2 cellular contexts compared by ENCODE assay signal in the genomic region with DNA sequence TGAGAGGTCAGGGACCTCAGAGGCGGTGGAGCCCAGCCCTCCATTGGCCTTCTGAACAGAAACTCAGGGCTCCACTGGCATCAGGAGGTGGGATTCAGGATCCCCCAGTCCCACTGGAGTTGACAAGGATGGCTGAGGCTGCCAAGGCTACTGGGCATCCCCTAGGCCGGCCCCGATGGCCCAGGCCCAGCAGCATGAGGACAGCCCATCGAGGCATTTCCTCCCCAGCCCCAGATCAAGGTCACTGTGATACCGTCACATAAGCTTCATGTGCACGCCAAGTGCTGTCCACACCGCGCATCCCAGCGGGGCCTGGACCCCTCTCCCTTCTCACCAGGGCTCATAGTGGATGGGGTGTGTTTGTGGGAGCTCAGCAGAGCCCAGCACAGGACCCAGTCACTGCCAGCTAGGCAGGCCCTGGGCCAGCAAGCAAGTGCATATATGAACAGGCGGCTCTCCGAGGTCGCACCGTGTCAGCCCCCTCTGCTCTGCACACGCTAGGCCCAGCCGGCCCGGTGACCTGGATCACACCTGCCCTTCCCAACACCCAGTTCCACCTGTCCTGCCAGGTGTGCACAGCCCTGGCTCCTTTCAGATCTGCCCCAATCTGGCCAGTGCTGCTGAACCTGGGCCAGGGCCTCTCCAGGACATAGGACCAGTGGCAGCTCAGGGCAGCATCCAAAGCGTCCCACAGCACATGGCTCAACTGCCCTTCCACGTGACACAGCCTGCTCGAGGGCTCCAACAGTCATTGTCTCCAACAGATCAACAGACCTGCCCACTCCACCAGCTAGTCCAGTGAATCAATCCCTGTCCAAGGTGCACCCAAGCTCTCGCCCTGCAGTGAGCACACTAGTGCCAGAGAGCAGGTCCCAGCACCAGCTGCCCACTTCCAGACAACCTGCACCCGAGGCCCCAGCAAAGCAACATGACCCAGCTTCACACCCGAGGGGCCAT.
TF ChIP-seq lines count a peak whose summit lies in the region.

No MANE protein-coding gene starts in this region.

TF ChIP-seq in WTC11, 78 proteins besides CTCF, POLR2A, EP300 and RAD21:
- TF ChIP-seq FOXK1 (CRISPR knock-in tag; IDR thresholded peaks at IDR 0.05) (no peak), TEAD1 (CRISPR knock-in tag; IDR thresholded peaks at IDR 0.05) (no peak), ZNF232 (CRISPR knock-in tag; IDR thresholded peaks at IDR 0.05) (no peak), HMGA2 (CRISPR knock-in tag; IDR thresholded peaks at IDR 0.05) (no peak), ZSCAN18 (CRISPR knock-in tag; IDR thresholded peaks at IDR 0.05) (no peak), ESRRA (CRISPR knock-in tag; IDR thresholded peaks at IDR 0.05; ENCODE audit: borderline replicate concordance) (no peak), HMGXB4 (CRISPR knock-in tag; IDR thresholded peaks at IDR 0.05) (no peak), GABPB1 (CRISPR knock-in tag; IDR thresholded peaks at IDR 0.05) (no peak)

TF ChIP-seq in HepG2, 621 proteins besides CTCF, POLR2A, EP300 and RAD21 (continues in another document):
- TF ChIP-seq HDAC1 (CRISPR knock-in tag; IDR thresholded peaks at IDR 0.05) (0 out of 2 replicates have a peak, but pooled peaks have one; percentile 21), MNT (IDR thresholded peaks at IDR 0.05) (peak; percentile 96), ZNF788 (CRISPR knock-in tag; IDR thresholded peaks at IDR 0.05; ENCODE audit: borderline replicate concordance) (peak; percentile 44; the same call in 1 of the 2 replicates), RNF2 (conservative IDR thresholded peaks at IDR 0.05; ENCODE audit: low read depth) (0 out of 2 replicates have a peak, but pooled peaks have one; percentile 36), HNF4A (CRISPR knock-in tag; IDR thresholded peaks at IDR 0.05) (peak; percentile 56), ZNF607 (CRISPR knock-in tag; IDR thresholded peaks at IDR 0.05; ENCODE audit: borderline replicate concordance) (no peak), ZNF292 (CRISPR knock-in tag; IDR thresholded peaks at IDR 0.05; ENCODE audit: borderline replicate concordance, low read depth) (0 out of 2 replicates have a peak, but pooled peaks have one; percentile 30), HNRNPL (IDR thresholded peaks at IDR 0.05; ENCODE audit: low read depth, low read length) (0 out of 2 replicates have a peak, but pooled peaks have one; percentile 22), HNRNPLL (IDR thresholded peaks at IDR 0.05; ENCODE audit: low read depth, low read length, poor library complexity, severe bottlenecking) (no peak), ZNF687 (CRISPR knock-in tag; IDR thresholded peaks at IDR 0.05) (peak; percentile 87), MBNL3 (CRISPR knock-in tag; conservative IDR thresholded peaks at IDR 0.05) (no peak), ISX (CRISPR knock-in tag; conservative IDR thresholded peaks at IDR 0.05) (no peak), CERS6 (CRISPR knock-in tag; IDR thresholded peaks at IDR 0.05) (no peak), ZGPAT (CRISPR knock-in tag; IDR thresholded peaks at IDR 0.05) (no peak), DR1 (CRISPR knock-in tag; IDR thresholded peaks at IDR 0.05) (no peak), HNF1B (CRISPR knock-in tag; IDR thresholded peaks at IDR 0.05) (no peak), THRA (CRISPR knock-in tag; IDR thresholded peaks at IDR 0.05; ENCODE audit: borderline replicate concordance) (no peak), RARA (CRISPR knock-in tag; IDR thresholded peaks at IDR 0.05) (no peak), GATAD2A (CRISPR knock-in tag; IDR thresholded peaks at IDR 0.05) (no peak), ZNF737 (CRISPR knock-in tag; IDR thresholded peaks at IDR 0.05; ENCODE audit: borderline replicate concordance) (no peak), TFDP2 (CRISPR knock-in tag; IDR thresholded peaks at IDR 0.05) (no peak)
- TF ChIP-seq, protein P1, sequence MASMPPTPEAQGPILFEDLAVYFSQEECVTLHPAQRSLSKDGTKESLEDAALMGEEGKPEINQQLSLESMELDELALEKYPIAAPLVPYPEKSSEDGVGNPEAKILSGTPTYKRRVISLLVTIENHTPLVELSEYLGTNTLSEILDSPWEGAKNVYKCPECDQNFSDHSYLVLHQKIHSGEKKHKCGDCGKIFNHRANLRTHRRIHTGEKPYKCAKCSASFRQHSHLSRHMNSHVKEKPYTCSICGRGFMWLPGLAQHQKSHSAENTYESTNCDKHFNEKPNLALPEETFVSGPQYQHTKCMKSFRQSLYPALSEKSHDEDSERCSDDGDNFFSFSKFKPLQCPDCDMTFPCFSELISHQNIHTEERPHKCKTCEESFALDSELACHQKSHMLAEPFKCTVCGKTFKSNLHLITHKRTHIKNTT (CRISPR knock-in tag; IDR thresholded peaks at IDR 0.05), result no peak
- TF ChIP-seq, protein P2, sequence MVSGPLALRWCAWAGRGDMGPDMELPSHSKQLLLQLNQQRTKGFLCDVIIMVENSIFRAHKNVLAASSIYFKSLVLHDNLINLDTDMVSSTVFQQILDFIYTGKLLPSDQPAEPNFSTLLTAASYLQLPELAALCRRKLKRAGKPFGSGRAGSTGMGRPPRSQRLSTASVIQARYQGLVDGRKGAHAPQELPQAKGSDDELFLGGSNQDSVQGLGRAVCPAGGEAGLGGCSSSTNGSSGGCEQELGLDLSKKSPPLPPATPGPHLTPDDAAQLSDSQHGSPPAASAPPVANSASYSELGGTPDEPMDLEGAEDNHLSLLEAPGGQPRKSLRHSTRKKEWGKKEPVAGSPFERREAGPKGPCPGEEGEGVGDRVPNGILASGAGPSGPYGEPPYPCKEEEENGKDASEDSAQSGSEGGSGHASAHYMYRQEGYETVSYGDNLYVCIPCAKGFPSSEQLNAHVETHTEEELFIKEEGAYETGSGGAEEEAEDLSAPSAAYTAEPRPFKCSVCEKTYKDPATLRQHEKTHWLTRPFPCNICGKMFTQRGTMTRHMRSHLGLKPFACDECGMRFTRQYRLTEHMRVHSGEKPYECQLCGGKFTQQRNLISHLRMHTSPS (CRISPR knock-in tag; IDR thresholded peaks at IDR 0.05; ENCODE audit: low read depth), result peak; percentile 58; the same call in 1 of the 2 replicates
- TF ChIP-seq, protein P3, sequence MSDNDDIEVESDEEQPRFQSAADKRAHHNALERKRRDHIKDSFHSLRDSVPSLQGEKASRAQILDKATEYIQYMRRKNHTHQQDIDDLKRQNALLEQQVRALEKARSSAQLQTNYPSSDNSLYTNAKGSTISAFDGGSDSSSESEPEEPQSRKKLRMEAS (IDR thresholded peaks at IDR 0.05), result peak; percentile 86
- TF ChIP-seq, protein P4, sequence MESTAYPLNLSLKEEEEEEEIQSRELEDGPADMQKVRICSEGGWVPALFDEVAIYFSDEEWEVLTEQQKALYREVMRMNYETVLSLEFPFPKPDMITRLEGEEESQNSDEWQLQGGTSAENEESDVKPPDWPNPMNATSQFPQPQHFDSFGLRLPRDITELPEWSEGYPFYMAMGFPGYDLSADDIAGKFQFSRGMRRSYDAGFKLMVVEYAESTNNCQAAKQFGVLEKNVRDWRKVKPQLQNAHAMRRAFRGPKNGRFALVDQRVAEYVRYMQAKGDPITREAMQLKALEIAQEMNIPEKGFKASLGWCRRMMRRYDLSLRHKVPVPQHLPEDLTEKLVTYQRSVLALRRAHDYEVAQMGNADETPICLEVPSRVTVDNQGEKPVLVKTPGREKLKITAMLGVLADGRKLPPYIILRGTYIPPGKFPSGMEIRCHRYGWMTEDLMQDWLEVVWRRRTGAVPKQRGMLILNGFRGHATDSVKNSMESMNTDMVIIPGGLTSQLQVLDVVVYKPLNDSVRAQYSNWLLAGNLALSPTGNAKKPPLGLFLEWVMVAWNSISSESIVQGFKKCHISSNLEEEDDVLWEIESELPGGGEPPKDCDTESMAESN (CRISPR knock-in tag; conservative IDR thresholded peaks at IDR 0.05), result no peak
